ENCODE assay signal across 8 cellular contexts in the genomic region with DNA sequence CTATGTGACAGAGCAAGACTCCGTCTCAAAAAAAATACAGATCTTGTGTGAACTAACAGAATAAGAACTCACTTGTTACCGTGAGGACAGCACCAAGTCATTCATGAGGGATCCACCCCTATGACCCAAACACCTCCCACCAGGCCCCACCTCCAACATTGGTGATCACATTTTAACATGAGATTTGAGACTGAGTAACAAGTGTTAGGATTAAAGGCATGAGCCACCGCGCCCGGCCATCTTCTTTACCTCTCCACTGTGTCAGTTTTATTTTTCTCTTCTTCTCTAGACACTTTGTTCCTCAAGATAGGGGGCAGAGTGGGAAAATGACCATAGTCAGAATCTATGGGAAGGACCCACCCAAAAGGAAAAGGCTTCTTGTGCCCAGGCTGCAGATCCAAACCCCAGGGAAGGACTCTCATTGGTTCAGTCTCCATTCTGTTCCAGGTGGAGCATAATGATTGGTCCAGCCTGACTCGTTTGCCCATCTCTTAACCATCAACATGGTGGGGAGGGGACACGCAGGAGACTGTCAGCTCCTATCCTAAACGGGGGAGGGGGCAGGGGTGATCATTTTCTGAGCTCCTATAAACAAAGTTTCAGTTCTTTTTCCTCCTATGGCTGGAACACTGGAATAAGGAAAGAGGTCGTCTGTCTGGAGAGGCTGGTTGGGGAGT. TPM values are rescaled to one million over a fixed set of nuclear protein-coding genes. Genes with fewer than 3 reads are reported as not detected.
DNase-seq lines count a peak whose midpoint lies in the region; ATAC-seq and TF ChIP-seq lines count a peak whose summit lies in the region.

No MANE protein-coding gene starts in this region.

- H3K27me3 ChIP-seq in CD4-positive, alpha-beta T cell (ENCODE audit: control insufficient read depth, insufficient read depth, low read length): no peaks in the 10 kb centered on the region
- no peaks in the 10 kb centered on the region for H3K27me3 ChIP-seq in NT2/D1 (ENCODE audit: insufficient read depth, insufficient read length)
- H3K27me3 ChIP-seq in neural cell (ENCODE audit: insufficient read depth, low read depth, low read length): no peaks in the 10 kb centered on the region

- intact Hi-C loops in CD4-positive, alpha-beta T cell (cut with DNase I, micrococcal nuclease): loop anchor here (2.0 to 10.0 kb wide), 5 partner anchors 15 to 675 kb away; partner anchors contain the start of genes AP2S1 (in 1 of the 2), FKRP (in 1 of the 2), INAFM1 (in 1 of the 2) and STRN4 (in 1 of the 2)

- peak overlapping the region; percentile 73 for H2AFZ ChIP-seq in neural cell (ENCODE audit: low read depth, low read length)

- H3K4me3 ChIP-seq in NT2/D1 (ENCODE audit: insufficient read length, low read depth) (peak overlapping the region; percentile 85), neural cell (ENCODE audit: low read length) (peak overlapping the region; percentile 81)

- DNase-seq in CD4-positive, alpha-beta T cell: no peak
- DNase-seq in NT2/D1 (ENCODE audit: low read depth, low spot score): no peak
- DNase-seq in effector memory CD8-positive, alpha-beta T cell: no peak
- DNase-seq in NCI-H345 treated with DMSO at 0.1 percent for 48 hours (lab: John Stamatoyannopoulos, UW; ENCODE audit: unreplicated experiment): no peak
- DNase-seq in C1 segment of cervical spinal cord (lab: John Stamatoyannopoulos, UW): no peak
- no peak for DNase-seq in NCI-H226
- DNase-seq in SK-N-DZ (ENCODE audit: low spot score): no peak

- TF ChIP-seq EP300 in neural cell (conservative IDR thresholded peaks at IDR 0.05; ENCODE audit: poor library complexity, severe bottlenecking): no peak

- peaks cover 19% of the 10 kb centered on the region for H4K20me1 ChIP-seq in neural cell (ENCODE audit: insufficient read depth)

- H3K79me2 ChIP-seq in neural cell (replicated peaks; ENCODE audit: insufficient read depth, low read length): peaks cover 30% of the 10 kb centered on the region

- peaks cover 48% of the 10 kb centered on the region for H3K4me1 Mint-ChIP-seq in CD4-positive, alpha-beta T cell (ENCODE audit: low read depth)
- H3K4me1 Mint-ChIP-seq in effector memory CD8-positive, alpha-beta T cell (ENCODE audit: low read depth in 2 of 2): peaks cover 33 to 34% of the 10 kb centered on the region in 2 donors

- no peaks in the 10 kb centered on the region for H3F3A ChIP-seq in neural cell (ENCODE audit: insufficient read depth, low read length, poor library complexity, severe bottlenecking)

- CTCF ChIA-PET in CD4-positive, alpha-beta T cell (lab: Charles Lee): interaction anchor here (0.5 to 4.4 kb wide), 5 partner anchors 12 to 205 kb away, joined by 4 to 33 read pairs (median 10); partner anchors contain the start of gene DACT3

- peaks cover 5% of the 10 kb centered on the region for H3K9me3 Mint-ChIP-seq in CD4-positive, alpha-beta T cell
- peaks cover 0 to 3% of the 10 kb centered on the region in 2 donors for H3K9me3 Mint-ChIP-seq in effector memory CD8-positive, alpha-beta T cell

- peak overlapping the region; percentile 100 for H3K27ac Mint-ChIP-seq in CD4-positive, alpha-beta T cell
- peak overlapping the region; percentile 100 for H3K27ac Mint-ChIP-seq in effector memory CD8-positive, alpha-beta T cell

- H3K27me3 Mint-ChIP-seq in CD4-positive, alpha-beta T cell: no peaks in the 10 kb centered on the region
- no peaks in the 10 kb centered on the region for H3K27me3 Mint-ChIP-seq in effector memory CD8-positive, alpha-beta T cell

- H3K4me3 Mint-ChIP-seq in CD4-positive, alpha-beta T cell: peak overlapping the region; percentile 95
- peak overlapping the region; percentile 91 to 97 for H3K4me3 Mint-ChIP-seq in effector memory CD8-positive, alpha-beta T cell

- peak overlapping the region; percentile 100 for H3K27ac ChIP-seq in CD4-positive, alpha-beta T cell (ENCODE audit: low read depth, low read length)
- peak overlapping the region; percentile 99 for H3K27ac ChIP-seq in neural cell (ENCODE audit: low read length)

- TF ChIP-seq CTCF in CD4-positive, alpha-beta T cell (IDR thresholded peaks at IDR 0.05): no peak
- TF ChIP-seq CTCF in neural cell (IDR thresholded peaks at IDR 0.05; ENCODE audit: poor library complexity, severe bottlenecking): no peak

- H3K4me2 ChIP-seq in neural cell (ENCODE audit: low read length): no peak overlapping the region

- POLR2A ChIA-PET in CD4-positive, alpha-beta T cell (lab: Charles Lee): interaction anchor here (0.8 to 5.0 kb wide), 23 partner anchors 12 to 1764 kb away, joined by 3 to 215 read pairs (median 7); partner anchors contain the start of genes ARHGAP35, DACT3, FKRP and MYPOP

- no peaks in the 10 kb centered on the region for H3K9me3 ChIP-seq in CD4-positive, alpha-beta T cell (ENCODE audit: control insufficient read depth, low read length)
- H3K9me3 ChIP-seq in NT2/D1 (ENCODE audit: insufficient read depth, low read length) (no peaks in the 10 kb centered on the region; the same call in 1 of the 2 replicates), neural cell (ENCODE audit: low read length) (no peaks in the 10 kb centered on the region)

- peaks cover 4% of the 10 kb centered on the region for H3K4me1 ChIP-seq in NT2/D1 (ENCODE audit: insufficient read depth, insufficient read length)

- peak overlapping the region; percentile 92 for H3K9ac ChIP-seq in NT2/D1 (ENCODE audit: insufficient read length, low read depth)
- H3K9ac ChIP-seq in neural cell (ENCODE audit: low read length): peak overlapping the region; percentile 98

- peaks cover 21% of the 10 kb centered on the region for H3K36me3 ChIP-seq in NT2/D1 (ENCODE audit: insufficient read depth, insufficient read length, low read length)
- no peaks in the 10 kb centered on the region for H3K36me3 ChIP-seq in neural cell (ENCODE audit: insufficient read depth, low read length)

- no peak for TF ChIP-seq RAD21 in neural cell (conservative IDR thresholded peaks at IDR 0.05)

- ATAC-seq in CD4-positive, alpha-beta T cell (ENCODE audit: poor library complexity): no peak
- ATAC-seq in effector memory CD8-positive, alpha-beta T cell (replicated peaks): no peak

- peaks cover 25% of the 10 kb centered on the region for H3K36me3 Mint-ChIP-seq in CD4-positive, alpha-beta T cell (ENCODE audit: low read depth)
- peaks cover 11% of the 10 kb centered on the region for H3K36me3 Mint-ChIP-seq in effector memory CD8-positive, alpha-beta T cell (ENCODE audit: insufficient read depth)

- no peaks in the 10 kb centered on the region for H3K9me2 ChIP-seq in neural cell (ENCODE audit: insufficient read depth, low read length)

TF ChIP-seq in neural cell, 6 proteins besides CTCF, POLR2A, EP300 and RAD21:
- TF ChIP-seq REST (IDR thresholded peaks at IDR 0.05; ENCODE audit: borderline replicate concordance) (no peak), SMC3 (conservative IDR thresholded peaks at IDR 0.05; ENCODE audit: poor library complexity) (no peak), MXI1 (conservative IDR thresholded peaks at IDR 0.05; ENCODE audit: poor library complexity, severe bottlenecking) (no peak), POLR2AphosphoS5 (IDR thresholded peaks at IDR 0.05) (no peak), TAF1 (IDR thresholded peaks at IDR 0.05; ENCODE audit: low read depth) (no peak), EZH2 (IDR thresholded peaks at IDR 0.05; ENCODE audit: borderline replicate concordance, insufficient read depth, low read length, poor library complexity, severe bottlenecking) (no peak)
TF ChIP-seq in neural cell: peak in this region for 0.

RNA-seq across cellular contexts. Expression of gene CALM3, which starts 1.3 kb away (rescaled TPM):
- 100 to 1,000 TPM; 169 to 173 TPM for total RNA-seq in CD4-positive, alpha-beta T cell
- polyA plus RNA-seq in neural cell: 630 and 647 TPM in 2 replicates
- 378 and 451 TPM in 2 replicates for polyA minus RNA-seq in neural cell
- 185 and 254 TPM in 2 replicates for polyA plus RNA-seq in SK-N-DZ (2014; cell fraction: cytosol; rRNA removed)
- polyA plus RNA-seq in SK-N-DZ (2014; cell fraction: nucleus; rRNA removed): 86.7 and 103 TPM in 2 replicates

RNA-seq across cellular contexts. Expression of gene PTGIR, which starts 25.0 kb away (rescaled TPM):
- total RNA-seq in CD4-positive, alpha-beta T cell: under 1 TPM; 0.87 to 0.96 TPM
- not detected in 2 replicates for polyA plus RNA-seq in neural cell
- not detected in 2 replicates for polyA minus RNA-seq in neural cell
- polyA plus RNA-seq in SK-N-DZ (2014; cell fraction: cytosol; rRNA removed): 0.15 and 0.72 TPM in 2 replicates
- 0.50 and 0.57 TPM in 2 replicates for polyA plus RNA-seq in SK-N-DZ (2014; cell fraction: nucleus; rRNA removed)

RNA-seq across cellular contexts. Expression of gene GNG8, which starts 36.1 kb away (rescaled TPM):
- not detected for total RNA-seq in CD4-positive, alpha-beta T cell
- polyA plus RNA-seq in neural cell: not detected in 2 replicates
- not detected in 2 replicates for polyA minus RNA-seq in neural cell
- not detected in 2 replicates for polyA plus RNA-seq in SK-N-DZ (2014; cell fraction: cytosol; rRNA removed)
- not detected in 2 replicates for polyA plus RNA-seq in SK-N-DZ (2014; cell fraction: nucleus; rRNA removed)
